8 cellular contexts compared by ENCODE assay signal in genomic region chrX:136162827-136163427, GRCh38. TPM values are rescaled to one million over a fixed set of nuclear protein-coding genes. Genes with fewer than 3 reads are reported as not detected.
DNase-seq lines count a peak whose midpoint lies in the region; ATAC-seq and TF ChIP-seq lines count a peak whose summit lies in the region.

No MANE protein-coding gene starts in this region.

- H3K9me3 ChIP-seq in OCI-LY1 (ENCODE audit: low read length) = no peaks in the 10 kb centered on the region

- no peaks in the 10 kb centered on the region for H3K9me3 Mint-ChIP-seq in activated T-helper 1 cell treated with anti-CD3 and anti-CD28 coated beads, Interleukin-12 subunit alpha, Interleukin-12 subunit beta, Interleukin-2, Interleukin-4 antibody, amounts not matched to agents 30 ng/mL and 10 ng/mL and 1 ng/mL, durations not matched to agents 14 hours and 24 hours and 36 hours

- no peak overlapping the region for H3K4me2 ChIP-seq in OCI-LY1 (ENCODE audit: low read length)

- no peak overlapping the region for H3K4me3 Mint-ChIP-seq in activated T-helper 1 cell treated with anti-CD3 and anti-CD28 coated beads, Interleukin-12 subunit alpha, Interleukin-12 subunit beta, Interleukin-2, Interleukin-4 antibody, amounts not matched to agents 30 ng/mL and 10 ng/mL and 1 ng/mL, durations not matched to agents 14 hours and 24 hours and 36 hours

- no peak overlapping the region for H3K27ac ChIP-seq in OCI-LY1 (ENCODE audit: low read depth, low read length, poor library complexity, severe bottlenecking)

- H3K79me2 ChIP-seq in OCI-LY1 (ENCODE audit: insufficient read depth, low read length) = no peaks in the 10 kb centered on the region

- DNase-seq in EL (peak; percentile 60), HCEC 1CT (peak; percentile 50), Right ventricle myocardium superior (peak; percentile 67), sciatic nerve (ENCODE audit: low spot score) (peak; percentile 67), KG1 (lab: John Stamatoyannopoulos, UW) (no peak)
- peak; percentile 12 for DNase-seq in activated T-helper 1 cell treated with anti-CD3 and anti-CD28 coated beads, Interleukin-12 subunit alpha, Interleukin-12 subunit beta, Interleukin-2, Interleukin-4 antibody, amounts not matched to agents 30 ng/mL and 10 ng/mL and 1 ng/mL, durations not matched to agents 14 hours and 24 hours and 36 hours (ENCODE audit: low spot score)

- no peaks in the 10 kb centered on the region for H3K27me3 Mint-ChIP-seq in activated T-helper 1 cell treated with anti-CD3 and anti-CD28 coated beads, Interleukin-12 subunit alpha, Interleukin-12 subunit beta, Interleukin-2, Interleukin-4 antibody, amounts not matched to agents 30 ng/mL and 10 ng/mL and 1 ng/mL, durations not matched to agents 14 hours and 24 hours and 36 hours (ENCODE audit: insufficient read depth)

- no peak overlapping the region for H3K27ac Mint-ChIP-seq in activated T-helper 1 cell treated with anti-CD3 and anti-CD28 coated beads, Interleukin-12 subunit alpha, Interleukin-12 subunit beta, Interleukin-2, Interleukin-4 antibody, amounts not matched to agents 30 ng/mL and 10 ng/mL and 1 ng/mL, durations not matched to agents 14 hours and 24 hours and 36 hours

- H3K9ac ChIP-seq in OCI-LY1 (ENCODE audit: low read length) = no peak overlapping the region

- H3K4me1 ChIP-seq in OCI-LY1 (ENCODE audit: insufficient read depth, low read length, severe bottlenecking) = no peaks in the 10 kb centered on the region

- H3K9me2 ChIP-seq in OCI-LY1 (ENCODE audit: low read depth, low read length) = no peaks in the 10 kb centered on the region

- no peaks in the 10 kb centered on the region for H3F3A ChIP-seq in OCI-LY1 (ENCODE audit: insufficient read depth, low read length)

- no peak overlapping the region for H3K4me3 ChIP-seq in OCI-LY1 (ENCODE audit: low read depth, low read length, poor library complexity, severe bottlenecking)

- ATAC-seq in Right ventricle myocardium superior (ENCODE audit: poor library complexity) (peak; percentile 71), sciatic nerve (peak; percentile 58), GM21737 (IDR thresholded peaks at IDR 0.05; ENCODE audit: unreplicated experiment) (no peak)

- H4K20me1 ChIP-seq in OCI-LY1 (ENCODE audit: insufficient read depth, low read length) = no peaks in the 10 kb centered on the region

- intact Hi-C loops in activated T-helper 1 cell treated with anti-CD3 and anti-CD28 coated beads, Interleukin-12 subunit alpha, Interleukin-12 subunit beta, Interleukin-2, Interleukin-4 antibody, amounts not matched to agents 30 ng/mL and 10 ng/mL and 1 ng/mL, durations not matched to agents 14 hours and 24 hours and 36 hours (cut with micrococcal nuclease) = loop anchor here (1.0 to 5.0 kb wide), 2 partner anchors 39 to 135 kb away; no protein-coding TSS in a partner anchor
- intact Hi-C loops in Right ventricle myocardium superior (cut with DNase I) = loop anchor here (10.0 kb wide), 1 partner anchor 102 kb away; no protein-coding TSS in a partner anchor
- intact Hi-C loops in sciatic nerve (cut with DNase I) = no loop called here

- no peaks in the 10 kb centered on the region for H3K36me3 Mint-ChIP-seq in activated T-helper 1 cell treated with anti-CD3 and anti-CD28 coated beads, Interleukin-12 subunit alpha, Interleukin-12 subunit beta, Interleukin-2, Interleukin-4 antibody, amounts not matched to agents 30 ng/mL and 10 ng/mL and 1 ng/mL, durations not matched to agents 14 hours and 24 hours and 36 hours (ENCODE audit: low read depth)

- no peaks in the 10 kb centered on the region for H3K36me3 ChIP-seq in OCI-LY1 (ENCODE audit: insufficient read depth, low read length)

- H3K4me1 Mint-ChIP-seq in activated T-helper 1 cell treated with anti-CD3 and anti-CD28 coated beads, Interleukin-12 subunit alpha, Interleukin-12 subunit beta, Interleukin-2, Interleukin-4 antibody, amounts not matched to agents 30 ng/mL and 10 ng/mL and 1 ng/mL, durations not matched to agents 14 hours and 24 hours and 36 hours (ENCODE audit: low read depth) = no peaks in the 10 kb centered on the region

- no peak overlapping the region for H2AFZ ChIP-seq in OCI-LY1 (ENCODE audit: low read length)

- peak; percentile 52 for TF ChIP-seq CTCF in OCI-LY1 (IDR thresholded peaks at IDR 0.05; ENCODE audit: low read length)

- no peaks in the 10 kb centered on the region for H3K27me3 ChIP-seq in OCI-LY1 (ENCODE audit: insufficient read depth, low read length)

RNA-seq across cellular contexts. Expression of gene FHL1, which starts 15.6 kb away (rescaled TPM):
- 8.5 and 8.7 TPM in 2 replicates for total RNA-seq in activated T-helper 1 cell treated with anti-CD3 and anti-CD28 coated beads, Interleukin-12 subunit alpha, Interleukin-12 subunit beta, Interleukin-2, Interleukin-4 antibody, amounts not matched to agents 30 ng/mL and 10 ng/mL and 1 ng/mL, durations not matched to agents 14 hours and 24 hours and 36 hours
- total RNA-seq in Right ventricle myocardium superior = 808 TPM
- total RNA-seq in sciatic nerve = 174 TPM

Comparison
In these comparisons a context has a peak if more than half of its experiments do, and no peak if none do; other contexts are left out.
1. RNA of gene FHL1, which starts 15.6 kb away (total RNA-seq): 808 TPM in Right ventricle myocardium superior (single experiment) and 174 TPM in sciatic nerve (single experiment); 8.5 to 8.7 TPM in activated T-helper 1 cell treated with anti-CD3 and anti-CD28 coated beads, Interleukin-12 subunit alpha, Interleukin-12 subunit beta, Interleukin-2, Interleukin-4 antibody, amounts not matched to agents 30 ng/mL and 10 ng/mL and 1 ng/mL, durations not matched to agents 14 hours and 24 hours and 36 hours; every median in the first group is over 10 times any median in the second.